Comparison of ENCODE assay signal across 1 cellular context in genomic region chr2:135799738-135800137, GRCh38.
TF ChIP-seq lines count a peak whose summit lies in the region.

No MANE protein-coding gene starts in this region.

TF ChIP-seq in K562, 482 proteins besides CTCF, POLR2A, EP300 and RAD21:
- no peak for TF ChIP-seq CHD1 (IDR thresholded peaks at IDR 0.05; ENCODE audit: low read length)
- no peak for TF ChIP-seq SMARCA4 (IDR thresholded peaks at IDR 0.05)
- peak in 1 of 2 experiments; percentile 85; a peak in 1 of 3 replicates for TF ChIP-seq CBX3 (IDR thresholded peaks at IDR 0.05; ENCODE audit: borderline replicate concordance in 1 of 2, low read length in 2 of 2)
- no peak for TF ChIP-seq TFAM (CRISPR knock-in tag; conservative IDR thresholded peaks at IDR 0.05)
- TF ChIP-seq, protein P1, sequence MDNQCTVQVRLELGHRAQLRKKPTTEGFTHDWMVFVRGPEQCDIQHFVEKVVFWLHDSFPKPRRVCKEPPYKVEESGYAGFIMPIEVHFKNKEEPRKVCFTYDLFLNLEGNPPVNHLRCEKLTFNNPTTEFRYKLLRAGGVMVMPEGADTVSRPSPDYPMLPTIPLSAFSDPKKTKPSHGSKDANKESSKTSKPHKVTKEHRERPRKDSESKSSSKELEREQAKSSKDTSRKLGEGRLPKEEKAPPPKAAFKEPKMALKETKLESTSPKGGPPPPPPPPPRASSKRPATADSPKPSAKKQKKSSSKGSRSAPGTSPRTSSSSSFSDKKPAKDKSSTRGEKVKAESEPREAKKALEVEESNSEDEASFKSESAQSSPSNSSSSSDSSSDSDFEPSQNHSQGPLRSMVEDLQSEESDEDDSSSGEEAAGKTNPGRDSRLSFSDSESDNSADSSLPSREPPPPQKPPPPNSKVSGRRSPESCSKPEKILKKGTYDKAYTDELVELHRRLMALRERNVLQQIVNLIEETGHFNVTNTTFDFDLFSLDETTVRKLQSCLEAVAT (IDR thresholded peaks at IDR 0.05): no peak
- TF ChIP-seq ZNF764 (CRISPR knock-in tag; IDR thresholded peaks at IDR 0.05; ENCODE audit: low read depth): peak; percentile 95
- no peak for TF ChIP-seq NFATC3 (IDR thresholded peaks at IDR 0.05)
- TF ChIP-seq SNIP1 (IDR thresholded peaks at IDR 0.05; ENCODE audit: low read depth): no peak
- TF ChIP-seq TCFL5 (CRISPR knock-in tag; conservative IDR thresholded peaks at IDR 0.05): no peak
